In genomic region chr20:37454636-37455035, GRCh38 we compare ENCODE assay signal across 9 cellular contexts.
"Had no signal": no experiment of that assay in that cellular context is flagged by ENCODE, and none has a peak within 500 bp of the region (broad histone marks: within the 10 kb centered on the region; RNA-seq: fewer than 3 reads in every experiment).

No MANE protein-coding gene starts in this region.

- H3K27ac ChIP-seq: VCaP, WERI-Rb-1 had no signal

- H3K36me3 ChIP-seq: WERI-Rb-1 had no signal

- ATAC-seq: activated CD4-positive, alpha-beta T cell treated with anti-CD3 and anti-CD28 coated beads for 36 hours; activated CD4-positive, CD25-positive, alpha-beta regulatory T cell treated with anti-CD3 and anti-CD28 coated beads, Interleukin-2, amount 50 U/mL, for 24 hours; activated CD8-positive, alpha-beta memory T cell treated with anti-CD3 and anti-CD28 coated beads, Interleukin-2, amount 10 ng/mL, durations not matched to agents 7 days and 5 days; activated CD8-positive, alpha-beta T cell treated with anti-CD3 and anti-CD28 coated beads for 36 hours; activated CD8-positive, alpha-beta T cell treated with anti-CD3 and anti-CD28 coated beads, Interleukin-2, amount 10 ng/mL, durations not matched to agents 7 days and 5 days; T-helper 17 cell; WTC11 had no signal
